8 cellular contexts compared by ENCODE assay signal in genomic region chr20:46089076-46089337, GRCh38. TPM values are rescaled to one million over a fixed set of nuclear protein-coding genes. Genes with fewer than 3 reads are reported as not detected.
DNase-seq lines count a peak whose midpoint lies in the region; ATAC-seq lines count a peak whose summit lies in the region.

No MANE protein-coding gene starts in this region.

- peak overlapping the region; percentile 66 for H2AFZ ChIP-seq in ACC112 (ENCODE audit: low read length, unreplicated experiment)

- H3K27me3 ChIP-seq in ACC112 (ENCODE audit: insufficient read depth, low read length) (no peaks in the 10 kb centered on the region), stomach smooth muscle (ENCODE audit: control insufficient read depth in 1 of 2, insufficient read depth in 2 of 2, low read length in 2 of 2) (no peaks in the 10 kb centered on the region)

- no peaks in the 10 kb centered on the region for H3K27me3 Mint-ChIP-seq in activated T-helper 17 cell treated with anti-CD3 and anti-CD28 coated beads, Interleukin-2, amount 50 U/mL, for 72 hours

- peak overlapping the region; percentile 91 for H3K27ac ChIP-seq in ACC112 (ENCODE audit: low read depth, low read length)
- peak overlapping the region; percentile 90 for H3K27ac ChIP-seq in stomach smooth muscle (ENCODE audit: low read length)

- peak overlapping the region; percentile 87 for H3K4me3 Mint-ChIP-seq in activated T-helper 17 cell treated with anti-CD3 and anti-CD28 coated beads, Interleukin-2, amount 50 U/mL, for 72 hours

- H3K36me3 ChIP-seq in ACC112 (ENCODE audit: insufficient read depth, low read length) (no peaks in the 10 kb centered on the region), stomach smooth muscle (ENCODE audit: control insufficient read depth in 2 of 2, insufficient read depth in 2 of 2, low read length in 2 of 2) (no peaks in the 10 kb centered on the region)

- no peaks in the 10 kb centered on the region for H3K9me3 Mint-ChIP-seq in activated T-helper 17 cell treated with anti-CD3 and anti-CD28 coated beads, Interleukin-2, amount 50 U/mL, for 72 hours

- no peak for DNase-seq in occipital lobe (lab: John Stamatoyannopoulos, UW)
- DNase-seq in cerebellar nuclear complex (lab: John Stamatoyannopoulos, UW), result no peak

- peaks cover 54% of the 10 kb centered on the region for H3K79me2 ChIP-seq in ACC112 (ENCODE audit: control insufficient read depth, insufficient read depth, low read length, unreplicated experiment)

- ATAC-seq in GM21825 (IDR thresholded peaks at IDR 0.05; ENCODE audit: unreplicated experiment) (peak; percentile 5), GM19035 (IDR thresholded peaks at IDR 0.05; ENCODE audit: unreplicated experiment) (no peak)
- ATAC-seq in activated T-helper 17 cell treated with anti-CD3 and anti-CD28 coated beads, Interleukin-2, amount 50 U/mL, for 72 hours (replicated peaks), result no peak

- H3K27ac Mint-ChIP-seq in activated T-helper 17 cell treated with anti-CD3 and anti-CD28 coated beads, Interleukin-2, amount 50 U/mL, for 72 hours, result peak overlapping the region; percentile 94

- H3K4me1 ChIP-seq in ACC112 (ENCODE audit: control insufficient read depth, insufficient read depth, low read length, unreplicated experiment) (peaks cover 36% of the 10 kb centered on the region), stomach smooth muscle (ENCODE audit: control insufficient read depth, insufficient read depth, low read length) (peaks cover 12% of the 10 kb centered on the region)

- H3K9ac ChIP-seq in stomach smooth muscle (ENCODE audit: low read length in 2 of 2), result peak overlapping the region; percentile 92 to 98

- H3K4me3 ChIP-seq in ACC112 (ENCODE audit: low read depth, low read length) (peak overlapping the region; percentile 98), iPS-11a (ENCODE audit: low read depth, low read length) (peak overlapping the region; percentile 92), stomach smooth muscle (ENCODE audit: low read length in 2 of 2) (peak overlapping the region; percentile 88 to 92)

- peaks cover 27% of the 10 kb centered on the region for H3K36me3 Mint-ChIP-seq in activated T-helper 17 cell treated with anti-CD3 and anti-CD28 coated beads, Interleukin-2, amount 50 U/mL, for 72 hours (ENCODE audit: low read depth)

- H3K9me3 ChIP-seq in stomach smooth muscle (ENCODE audit: control insufficient read depth in 2 of 2, low read length in 2 of 2), result no peaks in the 10 kb centered on the region

- H3K4me1 Mint-ChIP-seq in activated T-helper 17 cell treated with anti-CD3 and anti-CD28 coated beads, Interleukin-2, amount 50 U/mL, for 72 hours, result peaks cover 31% of the 10 kb centered on the region

RNA-seq across cellular contexts. Expression of gene NCOA5, which starts 0.8 kb away (rescaled TPM):
- 10 to 100 TPM; 16.4 to 31.6 TPM for total RNA-seq in activated T-helper 17 cell treated with anti-CD3 and anti-CD28 coated beads, Interleukin-2, amount 50 U/mL, for 72 hours
- 20.4 TPM for total RNA-seq in occipital lobe

RNA-seq across cellular contexts. Expression of gene CD40, which starts 29.1 kb away (rescaled TPM):
- 1 to 10 TPM; 1.5 to 7.8 TPM for total RNA-seq in activated T-helper 17 cell treated with anti-CD3 and anti-CD28 coated beads, Interleukin-2, amount 50 U/mL, for 72 hours
- total RNA-seq in occipital lobe, result 0.62 TPM

RNA-seq across cellular contexts. Expression of gene SLC12A5, which starts 60.0 kb away (rescaled TPM):
- total RNA-seq in activated T-helper 17 cell treated with anti-CD3 and anti-CD28 coated beads, Interleukin-2, amount 50 U/mL, for 72 hours, result under 1 TPM in 1 of 2 donors, not detected in 1; 0.61 TPM
- total RNA-seq in occipital lobe, result 19.2 TPM

Comparison
In these comparisons a context has a peak if more than half of its experiments do, and no peak if none do; other contexts are left out.
1. RNA of gene SLC12A5, which starts 60.0 kb away (total RNA-seq): 19.2 TPM in occipital lobe (single experiment); 0.61 TPM in activated T-helper 17 cell treated with anti-CD3 and anti-CD28 coated beads, Interleukin-2, amount 50 U/mL, for 72 hours; every median in the first group is over 10 times any median in the second.
2. Peak in every context shown above with its lines, with median percentiles within 50 percentile points of each other: H3K4me3 ChIP-seq.